In genomic region chr20:2692036-2692885, GRCh38 we compare ENCODE assay signal across 9 cellular contexts. TPM values are rescaled to one million over a fixed set of nuclear protein-coding genes. Genes with fewer than 3 reads are reported as not detected.
DNase-seq lines count a peak whose midpoint lies in the region; ATAC-seq, FAIRE-seq and TF ChIP-seq lines count a peak whose summit lies in the region.
"Had no signal": no experiment of that assay in that cellular context is flagged by ENCODE, and none has a peak within 500 bp of the region (broad histone marks: within the 10 kb centered on the region; RNA-seq: fewer than 3 reads in every experiment).

Gene EBF4, plus strand, starts transcription at chr20:2692780. Its CDS starts 866 bp downstream, at chr20:2693646.

- H4K91ac ChIP-seq in H1 (replicated peaks; ENCODE audit: insufficient read length, low read length), result no peak within 1 kb of the TSS

- no peak within 1 kb of the TSS for H2BK120ac ChIP-seq in H1 (replicated peaks; ENCODE audit: low read depth, low read length)

- no peak within 1 kb of the TSS; the same call in 1 of the 2 replicates for H2AFZ ChIP-seq in H1 (ENCODE audit: low read length)

- H2BK20ac ChIP-seq in H1 (ENCODE audit: low read length), result no peak within 1 kb of the TSS

- POLR2A ChIA-PET in H1 (lab: Charles Lee; ENCODE audit: partially characterized antibody), result interaction anchor here (0.7 to 1.8 kb wide), 2 partner anchors 17 to 168 kb away, joined by 3 to 5 read pairs; no protein-coding TSS in a partner anchor

- H4K5ac ChIP-seq in H1 (ENCODE audit: insufficient read length, low read depth, low read length), result no peak within 1 kb of the TSS

- ATAC-seq in thoracic aorta (ENCODE audit: insufficient number of reproducible peaks, low FRiP score, low read depth), result peak; percentile 45

- H3K4me2 ChIP-seq in BLaER1 treated with 17β-estradiol and CSF1 and Interleukin-3, amounts not matched to agents 10 nM and 100 nM, result peak within 1 kb of the TSS; percentile 68 to 93 (median 87)
- peak within 1 kb of the TSS; percentile 68 to 70 for H3K4me2 ChIP-seq in H1 (ENCODE audit: insufficient read depth in 1 of 2, low read depth in 2 of 2, low read length in 2 of 2)

- H3K14ac ChIP-seq in H1 (ENCODE audit: insufficient read length), result no peak within 1 kb of the TSS

- TF ChIP-seq EP300 in H1 (IDR thresholded peaks at IDR 0.05; ENCODE audit: borderline replicate concordance in 1 of 2, low read depth in 2 of 2, low read length in 2 of 2), result no peak

- FAIRE-seq in H1 (lab: Jason Lieb, UNC), result no peak
- FAIRE-seq: islet of Langerhans had no signal

- no peak within 1 kb of the TSS for H2BK5ac ChIP-seq in H1 (ENCODE audit: low read depth, low read length)

- H3K4me3 ChIP-seq in BLaER1 treated with 17β-estradiol and CSF1 and Interleukin-3, amounts not matched to agents 10 nM and 100 nM, result peak within 1 kb of the TSS; percentile 59 to 77 (median 67)
- H3K4me3 ChIP-seq in HL-60 (replicated peaks; ENCODE audit: insufficient read depth, low read length) (peak within 1 kb of the TSS; percentile 9; the same call in 1 of the 2 replicates), H1 (ENCODE audit: extremely low read depth in 1 of 4, insufficient read depth in 2 of 4, low read depth in 3 of 4, low read length in 4 of 4) (peak within 1 kb of the TSS; percentile 21 to 55 (median 31)), mesodermal cell (ENCODE audit: extremely low read depth, insufficient read depth, low read length, poor library complexity, severe bottlenecking) (peak within 1 kb of the TSS; percentile 30), thoracic aorta (peak within 1 kb of the TSS; percentile 83)

- H3K9ac ChIP-seq in BLaER1 treated with 17β-estradiol and CSF1 and Interleukin-3, amounts not matched to agents 10 nM and 100 nM, result peak within 1 kb of the TSS; percentile 60 to 84 (median 73)
- no peak within 1 kb of the TSS for H3K9ac ChIP-seq in H1 (replicated peaks in 1 of 4; ENCODE audit: extremely low read depth in 1 of 4, low read depth in 3 of 4, low read length in 3 of 4)

- H3K9me3 ChIP-seq in BLaER1 treated with 17β-estradiol and CSF1 and Interleukin-3, amounts not matched to agents 10 nM and 100 nM (replicated peaks in 1 of 11), result no peaks in the 10 kb centered on the region
- no peaks in the 10 kb centered on the region for H3K9me3 ChIP-seq in H1 (ENCODE audit: insufficient read depth in 2 of 2, low read depth in 1 of 2, low read length in 1 of 2)
- H3K9me3 ChIP-seq in mesodermal cell (ENCODE audit: control insufficient read depth, low read length), result no peaks in the 10 kb centered on the region
- no peaks in the 10 kb centered on the region for H3K9me3 ChIP-seq in thoracic aorta

- peak within 1 kb of the TSS; percentile 50; the same call in 1 of the 2 replicates for H2BK12ac ChIP-seq in H1 (ENCODE audit: low read depth, low read length)

- H3K27me3 ChIP-seq in BLaER1 treated with 17β-estradiol and CSF1 and Interleukin-3, amounts not matched to agents 10 nM and 100 nM, result peaks cover 11 to 41% (median 29%) of the 10 kb centered on the region in 11 experiments; a peak in 21 of 22 replicates
- H3K27me3 ChIP-seq in HL-60 (ENCODE audit: insufficient read depth, poor library complexity, severe bottlenecking) (peaks cover 42% of the 10 kb centered on the region), H1 (replicated peaks in 1 of 4; ENCODE audit: control insufficient read depth in 3 of 4, extremely low read depth in 1 of 4, insufficient read depth in 3 of 4, low read length in 3 of 4) (peaks cover 54 to 83% (median 78%) of the 10 kb centered on the region in 4 experiments), thoracic aorta (replicated peaks; ENCODE audit: insufficient read depth) (no peaks in the 10 kb centered on the region)

- peak within 1 kb of the TSS; percentile 30 for H4K8ac ChIP-seq in H1 (ENCODE audit: extremely low read depth, insufficient read depth, low read length)

- H3K36me3 ChIP-seq in BLaER1 treated with 17β-estradiol and CSF1 and Interleukin-3, amounts not matched to agents 10 nM and 100 nM, result no peaks in the 10 kb centered on the region
- no peaks in the 10 kb centered on the region; a peak in 1 of 8 replicates for H3K36me3 ChIP-seq in H1 (ENCODE audit: control insufficient read depth in 2 of 4, insufficient read depth in 4 of 4, low read length in 3 of 4)
- H3K36me3 ChIP-seq in mesodermal cell (ENCODE audit: control insufficient read depth, insufficient read depth, low read length), result no peaks in the 10 kb centered on the region
- no peaks in the 10 kb centered on the region for H3K36me3 ChIP-seq in thoracic aorta

- H3K79me2 ChIP-seq in H1 (ENCODE audit: control insufficient read depth in 1 of 2, insufficient read depth in 2 of 2, low read length in 2 of 2), result no peaks in the 10 kb centered on the region

- TF ChIP-seq CTCF in HL-60 (IDR thresholded peaks at IDR 0.05; ENCODE audit: insufficient read depth, low read length) (no peak), H1 (IDR thresholded peaks at IDR 0.05; ENCODE audit: control extremely low read depth in 1 of 3, insufficient read depth in 1 of 3, low read depth in 1 of 3, low read length in 3 of 3) (no peak), thoracic aorta (IDR thresholded peaks at IDR 0.05) (no peak)

- TF ChIP-seq RAD21 in H1 (IDR thresholded peaks at IDR 0.05 in 1 of 2, conservative IDR thresholded peaks at IDR 0.05 in 1 of 2; ENCODE audit: low read depth in 2 of 2, low read length in 2 of 2), result no peak

- H3K23ac ChIP-seq in H1 (ENCODE audit: insufficient read length), result no peak within 1 kb of the TSS

- H2BK15ac ChIP-seq in H1 (ENCODE audit: low read length), result peak within 1 kb of the TSS; percentile 81; the same call in 1 of the 2 replicates

- no peak within 1 kb of the TSS for H3K56ac ChIP-seq in H1 (replicated peaks; ENCODE audit: insufficient read length, low read depth, low read length)

- peak within 1 kb of the TSS; percentile 53; the same call in 1 of the 2 replicates for H2AK5ac ChIP-seq in H1 (ENCODE audit: low read depth, low read length)

- CTCF ChIA-PET in H1 (lab: Charles Lee; ENCODE audit: partially characterized antibody), result interaction anchor here (1.2 to 9.2 kb wide), 6 partner anchors 12 to 60 kb away, joined by 3 to 151 read pairs (median 4); no protein-coding TSS in a partner anchor

- no peak within 1 kb of the TSS for H3K4ac ChIP-seq in H1 (replicated peaks; ENCODE audit: insufficient read length, low read depth, low read length)

- DNase-seq in HL-60 (ENCODE audit: low read depth in 1 of 2, low spot score in 1 of 2) (no peak), H1 (ENCODE audit: low read depth in 1 of 2, low spot score in 2 of 2) (peak in 1 of 2 experiments; percentile 64), thoracic aorta (ENCODE audit: low spot score) (no peak), foreskin melanocyte (no peak), NK-92 (lab: John Stamatoyannopoulos, UW; ENCODE audit: unreplicated experiment) (no peak)
- DNase-seq in activated CD4-positive, CD25-positive, alpha-beta regulatory T cell treated with anti-CD3 and anti-CD28 coated beads, Interleukin-2, amount 50 U/mL, for 72 hours, result peak; percentile 29

- no peak for TF ChIP-seq POLR2A in H1 (IDR thresholded peaks at IDR 0.05; ENCODE audit: control extremely low read depth in 1 of 2, low read depth in 2 of 2, low read length in 2 of 2)

- H3K23me2 ChIP-seq in H1 (ENCODE audit: low read depth, low read length), result peaks cover 3% of the 10 kb centered on the region; the same call in 1 of the 2 replicates

- H3K18ac ChIP-seq in H1 (ENCODE audit: extremely low read depth, low read length), result peak within 1 kb of the TSS; percentile 19; the same call in 1 of the 2 replicates

- peaks cover 0 to 27% (median 8%) of the 10 kb centered on the region in 11 experiments; a peak in 9 of 22 replicates for H4K20me1 ChIP-seq in BLaER1 treated with 17β-estradiol and CSF1 and Interleukin-3, amounts not matched to agents 10 nM and 100 nM
- peaks cover 5 to 9% of the 10 kb centered on the region in 2 experiments for H4K20me1 ChIP-seq in H1 (replicated peaks in 1 of 2; ENCODE audit: control insufficient read depth in 1 of 2, insufficient read depth in 2 of 2, low read length in 2 of 2)

- H3K27ac ChIP-seq in BLaER1 treated with 17β-estradiol and CSF1 and Interleukin-3, amounts not matched to agents 10 nM and 100 nM, result peak within 1 kb of the TSS in 10 of 11 experiments; percentile 42 to 74 (median 64); a peak in 18 of 22 replicates
- no peak within 1 kb of the TSS for H3K27ac ChIP-seq in HL-60 (replicated peaks)
- no peak within 1 kb of the TSS for H3K27ac ChIP-seq in H1 (ENCODE audit: low read depth, low read length)
- H3K27ac ChIP-seq in mesodermal cell (ENCODE audit: low read depth, low read length, severe bottlenecking), result no peak within 1 kb of the TSS
- peak within 1 kb of the TSS; percentile 62 to 76 for H3K27ac ChIP-seq in thoracic aorta

- H3K4me1 ChIP-seq in BLaER1 treated with 17β-estradiol and CSF1 and Interleukin-3, amounts not matched to agents 10 nM and 100 nM, result peaks cover 10 to 69% (median 58%) of the 10 kb centered on the region in 10 experiments; a peak in 19 of 20 replicates
- H3K4me1 ChIP-seq in H1 (replicated peaks in 1 of 4; ENCODE audit: control insufficient read depth in 3 of 4, insufficient read depth in 4 of 4, low read length in 3 of 4) (peaks cover 3 to 29% (median 11%) of the 10 kb centered on the region in 4 experiments), mesodermal cell (ENCODE audit: control insufficient read depth, insufficient read depth, low read length, poor library complexity, severe bottlenecking) (peaks cover 3% of the 10 kb centered on the region), thoracic aorta (ENCODE audit: control insufficient read depth in 1 of 2, low read depth in 2 of 2) (peaks cover 3 to 18% of the 10 kb centered on the region in 2 donors)

- no peaks in the 10 kb centered on the region for H3K79me1 ChIP-seq in H1 (ENCODE audit: low read depth, low read length)

- 8% methylated on average over 33 of the region's 106 CpGs; no CpG with 5 or more reads in 1 of the 2 experiments for WGBS in H1 (ENCODE audit: extremely low coverage in 1 of 2, insufficient coverage in 1 of 2, insufficient read length in 1 of 2, insufficient replicate concordance in 2 of 2, low coverage in 1 of 2, low lambda C conversion rate in 2 of 2, missing lambda C conversion rate in 1 of 2), 2 experiments
- 3% methylated on average over 70 to 73 of the region's 106 CpGs for WGBS in mesodermal cell (ENCODE audit: insufficient coverage in 2 of 2), 2 experiments

TF ChIP-seq in H1, 55 proteins besides CTCF, POLR2A, EP300 and RAD21 (continues in another document):
- no peak for TF ChIP-seq TAF7 (optimal IDR thresholded peaks at IDR 0.05; ENCODE audit: borderline replicate concordance, low read depth, low read length)

RNA-seq across cellular contexts. Expression of gene EBF4, which starts in this region (rescaled TPM):
- total RNA-seq in H1 (2021; fragmentation: NEBNext Ultra II Directional; extraction: Animal tissue kit (Norgen Biotek cat#: 25700)), result 1.2 and 1.6 TPM in 2 replicates
- polyA plus RNA-seq in H1 (2011; rRNA removed), result 2.9 and 3.6 TPM in 2 replicates
- polyA plus RNA-seq in H1 (2011; cell fraction: cytosol; rRNA removed), result 2.9 TPM
- polyA plus RNA-seq in H1 (2011; cell fraction: nucleus; rRNA removed), result 16.0 TPM
- polyA plus RNA-seq in H1 (2012, experiment 1 of 2), result 3.0 to 6.6 TPM (median 3.9 TPM) in 4 replicates
- polyA plus RNA-seq in H1 (2012, experiment 2 of 2), result 2.3 TPM
- polyA plus RNA-seq in H1 (2013, experiment 1 of 2), result 1.5 TPM
- 1.2 TPM for polyA plus RNA-seq in H1 (2013, experiment 2 of 2)
- 1.7 and 2.3 TPM in 2 replicates for polyA minus RNA-seq in H1 (2011; rRNA and poly(A)+ RNA removed)
- 1.9 TPM for polyA minus RNA-seq in H1 (2011; cell fraction: cytosol; rRNA and poly(A)+ RNA removed)
- 2.4 TPM for polyA minus RNA-seq in H1 (2011; cell fraction: nucleus; rRNA and poly(A)+ RNA removed)
- polyA plus RNA-seq in mesodermal cell (2013, experiment 1 of 2), result 15.2 TPM
- polyA plus RNA-seq in mesodermal cell (2013, experiment 2 of 2), result 13.1 TPM
- total RNA-seq in thoracic aorta, result 10 to 100 TPM; 14.1 to 16.6 TPM

Comparison
In these comparisons a context has a peak if more than half of its experiments do, and no peak if none do; other contexts are left out.
1. H3K27ac ChIP-seq: peak in BLaER1 treated with 17β-estradiol and CSF1 and Interleukin-3, amounts not matched to agents 10 nM and 100 nM (10 of 11) and thoracic aorta (2 of 2); none in HL-60 (single experiment), H1 (single experiment) and mesodermal cell (single experiment).
2. H3K4me3 ChIP-seq: peak in every context shown above with its lines; median percentile 83 in thoracic aorta; 67 in BLaER1 treated with 17β-estradiol and CSF1 and Interleukin-3, amounts not matched to agents 10 nM and 100 nM; 31 in H1; 30 in mesodermal cell; 9 in HL-60.
3. H3K9ac ChIP-seq: peak in BLaER1 treated with 17β-estradiol and CSF1 and Interleukin-3, amounts not matched to agents 10 nM and 100 nM (11 of 11); none in H1 (0 of 4).